8 cellular contexts compared by ENCODE assay signal in the genomic region with DNA sequence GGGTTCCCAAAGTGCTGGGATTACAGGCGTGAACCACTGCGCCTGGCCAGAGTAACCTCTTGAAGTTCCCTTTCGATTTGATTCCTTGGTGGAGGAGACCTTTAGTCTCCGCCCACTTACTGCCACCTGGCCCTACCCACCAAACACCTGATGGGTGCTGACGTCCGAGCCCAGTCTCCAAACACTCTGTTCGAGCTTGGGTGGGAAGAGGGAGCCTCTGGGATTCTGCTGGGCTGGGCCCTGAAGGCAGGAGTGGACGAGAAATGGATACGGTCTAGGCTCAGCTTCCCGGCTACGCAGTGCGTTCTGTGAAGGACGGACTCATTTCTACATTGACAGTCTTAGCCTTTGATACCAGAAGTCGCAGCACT. TPM values are rescaled to one million over a fixed set of nuclear protein-coding genes. Genes with fewer than 3 reads are reported as not detected.
DNase-seq lines count a peak whose midpoint lies in the region; ATAC-seq and TF ChIP-seq lines count a peak whose summit lies in the region.

No MANE protein-coding gene starts in this region.

- H3K9me3 Mint-ChIP-seq in dendritic cell treated with granulocyte-macrophage colony-stimulating factor and Interleukin-4, amounts not matched to agents 40 ng/mL and 50 ng/mL, for 4 days = no peaks in the 10 kb centered on the region

- H3K4me3 ChIP-seq in A673 (ENCODE audit: low read depth, low read length, poor library complexity, severe bottlenecking) (peak overlapping the region; percentile 64), RWPE2 (ENCODE audit: severe bottlenecking) (peak overlapping the region; percentile 80), upper lobe of left lung (peak overlapping the region; percentile 79 to 93 (median 88))

- TF ChIP-seq CTCF in A673 (conservative IDR thresholded peaks at IDR 0.05; ENCODE audit: low read depth, low read length) (no peak), RWPE2 (IDR thresholded peaks at IDR 0.05; ENCODE audit: poor library complexity, severe bottlenecking) (no peak), upper lobe of left lung (IDR thresholded peaks at IDR 0.05) (no peak)

- WGBS in upper lobe of left lung, 2 donors = 2 to 10% methylated on average over 13 to 14 of the region's 14 CpGs

- H3K9me3 ChIP-seq in A673 (ENCODE audit: low read depth, low read length, poor library complexity, severe bottlenecking) = no peaks in the 10 kb centered on the region
- H3K9me3 ChIP-seq in RWPE2 (ENCODE audit: severe bottlenecking) = no peaks in the 10 kb centered on the region
- no peaks in the 10 kb centered on the region for H3K9me3 ChIP-seq in upper lobe of left lung

- ATAC-seq in HG03175 (IDR thresholded peaks at IDR 0.05; ENCODE audit: unreplicated experiment) (peak; percentile 7), RWPE2 (ENCODE audit: low read depth) (peak; percentile 53), upper lobe of left lung (ENCODE audit: low FRiP score in 2 of 2) (peak; percentile 42 to 87)

- TF ChIP-seq POLR2A in upper lobe of left lung (IDR thresholded peaks at IDR 0.05) = peak in 3 of 4 donors; percentile 67 to 91 (median 90)

- peaks cover 24% of the 10 kb centered on the region for H3K27me3 ChIP-seq in A673 (replicated peaks; ENCODE audit: insufficient read depth, low read depth, low read length, poor library complexity)
- H3K27me3 ChIP-seq in RWPE2 (ENCODE audit: insufficient read depth, poor library complexity, severe bottlenecking) = no peaks in the 10 kb centered on the region
- no peaks in the 10 kb centered on the region for H3K27me3 ChIP-seq in upper lobe of left lung

- H3K27me3 Mint-ChIP-seq in dendritic cell treated with granulocyte-macrophage colony-stimulating factor and Interleukin-4, amounts not matched to agents 40 ng/mL and 50 ng/mL, for 4 days = peaks cover 77% of the 10 kb centered on the region

- peak overlapping the region; percentile 84 for H3K4me3 Mint-ChIP-seq in dendritic cell treated with granulocyte-macrophage colony-stimulating factor and Interleukin-4, amounts not matched to agents 40 ng/mL and 50 ng/mL, for 4 days

- POLR2A ChIA-PET in A673 (lab: Charles Lee; ENCODE audit: low non-redundant PET) = no interaction called here

- no peak overlapping the region for H3K27ac ChIP-seq in A673 (ENCODE audit: low read depth, low read length, poor library complexity, severe bottlenecking)
- peak overlapping the region; percentile 100 for H3K27ac ChIP-seq in RWPE2 (ENCODE audit: poor library complexity, severe bottlenecking)
- H3K27ac ChIP-seq in upper lobe of left lung = peak overlapping the region; percentile 90 to 98 (median 96)

- intact Hi-C loops in A673 (cut with micrococcal nuclease; ENCODE audit: unreplicated experiment) = no loop called here
- intact Hi-C loops in dendritic cell treated with granulocyte-macrophage colony-stimulating factor and Interleukin-4, amounts not matched to agents 40 ng/mL and 50 ng/mL, for 4 days (cut with micrococcal nuclease) = no loop called here

- no peak overlapping the region for H3K27ac Mint-ChIP-seq in dendritic cell treated with granulocyte-macrophage colony-stimulating factor and Interleukin-4, amounts not matched to agents 40 ng/mL and 50 ng/mL, for 4 days

- DNase-seq in A673 (ENCODE audit: low spot score) = no peak
- peak; percentile 93 for DNase-seq in RWPE2 (ENCODE audit: low spot score)
- DNase-seq in lung microvascular endothelial cell (ENCODE audit: low read depth in 2 of 2) = peak; percentile 36 to 37
- DNase-seq in upper lobe of left lung = peak in 1 of 2 donors; percentile 88
- no peak for DNase-seq in DMS 273 treated with DMSO at 0.1 percent for 48 hours (lab: John Stamatoyannopoulos, UW)
- DNase-seq in DMS114 treated with DMSO at 0.1 percent for 48 hours (lab: John Stamatoyannopoulos, UW; ENCODE audit: unreplicated experiment) = no peak

- peaks cover 10% of the 10 kb centered on the region for H3K4me1 ChIP-seq in A673 (ENCODE audit: insufficient read depth, low read length, poor library complexity, severe bottlenecking)
- peaks cover 55% of the 10 kb centered on the region for H3K4me1 ChIP-seq in RWPE2 (ENCODE audit: insufficient read depth, poor library complexity, severe bottlenecking)
- H3K4me1 ChIP-seq in upper lobe of left lung = peaks cover 69 to 91% (median 74%) of the 10 kb centered on the region in 4 donors

- no peaks in the 10 kb centered on the region for H3K36me3 Mint-ChIP-seq in dendritic cell treated with granulocyte-macrophage colony-stimulating factor and Interleukin-4, amounts not matched to agents 40 ng/mL and 50 ng/mL, for 4 days (ENCODE audit: low read depth)

- H3K36me3 ChIP-seq in A673 (ENCODE audit: insufficient read depth, low read length, poor library complexity, severe bottlenecking) = no peaks in the 10 kb centered on the region
- peaks cover 40% of the 10 kb centered on the region for H3K36me3 ChIP-seq in RWPE2 (ENCODE audit: low read depth)
- peaks cover 0 to 4% (median 0%) of the 10 kb centered on the region in 4 donors for H3K36me3 ChIP-seq in upper lobe of left lung

- no peak for TF ChIP-seq EP300 in upper lobe of left lung (IDR thresholded peaks at IDR 0.05)

- CTCF ChIA-PET in A673 (lab: Charles Lee) = no interaction called here

- no TSS peak for BruUV-seq in A673 (replicated peaks; lab: Mats Ljungman, UMichigan)

- H3K4me1 Mint-ChIP-seq in dendritic cell treated with granulocyte-macrophage colony-stimulating factor and Interleukin-4, amounts not matched to agents 40 ng/mL and 50 ng/mL, for 4 days (ENCODE audit: low read depth) = peaks cover 35% of the 10 kb centered on the region

RNA-seq across cellular contexts. Expression of a gene that starts 0.9 kb away (rescaled TPM):
- total RNA-seq in A673 (2021) (1.4 and 3.3 TPM in 2 replicates), lung microvascular endothelial cell (112 and 162 TPM in 2 replicates), upper lobe of left lung (100 to 1,000 TPM; 193 to 469 (median 350) TPM)

RNA-seq across cellular contexts. Expression of a gene that starts 40.1 kb away (rescaled TPM):
- total RNA-seq in A673 (2021) (20.4 and 31.6 TPM in 2 replicates), lung microvascular endothelial cell (11.6 and 13.3 TPM in 2 replicates), upper lobe of left lung (10 to 100 TPM; 15.7 to 80.7 (median 34.9) TPM)

Comparison
In these comparisons a context has a peak if more than half of its experiments do, and no peak if none do; other contexts are left out.
1. DNase-seq: peak in RWPE2 (single experiment) and lung microvascular endothelial cell (2 of 2); none in A673 (single experiment), DMS 273 treated with DMSO at 0.1 percent for 48 hours (single experiment) and DMS114 treated with DMSO at 0.1 percent for 48 hours (single experiment).
2. ATAC-seq: peak in every context shown above with its lines; median percentile 64 in upper lobe of left lung; 53 in RWPE2; 7 in HG03175.
3. RNA of a gene that starts 0.9 kb away (total RNA-seq): 193 to 469 TPM in upper lobe of left lung and 112 to 162 TPM in lung microvascular endothelial cell; 1.4 to 3.3 TPM in A673; every median in the first group is over 10 times any median in the second.
4. Peak in every context shown above with its lines, with median percentiles within 50 percentile points of each other: H3K4me3 ChIP-seq.